ENCODE assay signal across 12 cellular contexts in genomic region chr4:86441175-86441960, GRCh38.
DNase-seq lines count a peak whose midpoint lies in the region; ATAC-seq and TF ChIP-seq lines count a peak whose summit lies in the region.
"Had no signal": no experiment of that assay in that cellular context is flagged by ENCODE, and none has a peak within 500 bp of the region (broad histone marks: within the 10 kb centered on the region; RNA-seq: fewer than 3 reads in every experiment).

No MANE protein-coding gene starts in this region.

- no peak for TF ChIP-seq POLR2A in upper lobe of left lung (IDR thresholded peaks at IDR 0.05)

- ATAC-seq in GM18508 (IDR thresholded peaks at IDR 0.05; ENCODE audit: insufficient read depth, unreplicated experiment) (peak; percentile 45), HG02798 (IDR thresholded peaks at IDR 0.05; ENCODE audit: poor library complexity, unreplicated experiment) (peak; percentile 72), WTC11 (peak; percentile 92), GM18502 (IDR thresholded peaks at IDR 0.05; ENCODE audit: poor library complexity, unreplicated experiment) (no peak), upper lobe of left lung (ENCODE audit: low FRiP score in 2 of 2) (no peak)

- H3K4me3 Mint-ChIP-seq in WTC11, result 0 out of 2 replicates have a peak overlapping the region, but pooled peaks have one; percentile 7

- DNase-seq in WTC11 (ENCODE audit: low spot score), result no peak
- peak; percentile 96 for DNase-seq in kidney tubule cell (ENCODE audit: low spot score)
- DNase-seq in NCI-H1092 treated with DMSO at 0.1 percent for 48 hours (lab: John Stamatoyannopoulos, UW), result no peak
- DNase-seq in upper lobe of left lung, result no peak
- DNase-seq in effector memory CD4-positive, alpha-beta T cell, result no peak
- DNase-seq: activated effector memory CD4-positive, alpha-beta T cell treated with anti-CD3 and anti-CD28 coated beads, Interleukin-2, amount 50 U/mL, for 16 hours; Calu3; NCI-H1105; nucleus accumbens had no signal

- TF ChIP-seq CTCF in WTC11 (IDR thresholded peaks at IDR 0.05) (no peak), upper lobe of left lung (IDR thresholded peaks at IDR 0.05) (no peak)

- H3K4me3 ChIP-seq in upper lobe of left lung, result no peak overlapping the region
- H3K4me3 ChIP-seq in effector memory CD4-positive, alpha-beta T cell (ENCODE audit: insufficient read depth, low read depth, low read length, poor library complexity, severe bottlenecking), result no peak overlapping the region

- no peaks in the 10 kb centered on the region for H3K4me1 ChIP-seq in upper lobe of left lung
- no peaks in the 10 kb centered on the region for H3K4me1 ChIP-seq in effector memory CD4-positive, alpha-beta T cell (ENCODE audit: control insufficient read depth, insufficient read depth, low read length, poor library complexity, severe bottlenecking)

- H3K4me1 Mint-ChIP-seq in WTC11, result peaks cover 32% of the 10 kb centered on the region

- no peaks in the 10 kb centered on the region for H3K36me3 ChIP-seq in upper lobe of left lung
- no peaks in the 10 kb centered on the region for H3K36me3 ChIP-seq in effector memory CD4-positive, alpha-beta T cell (ENCODE audit: control insufficient read depth, insufficient read depth, low read length)

- H3K9me3 Mint-ChIP-seq in WTC11, result peaks cover 31% of the 10 kb centered on the region

- peaks cover 31% of the 10 kb centered on the region for H3K36me3 Mint-ChIP-seq in WTC11

- no peaks in the 10 kb centered on the region for H3K27me3 Mint-ChIP-seq in WTC11 (ENCODE audit: low read depth)

- no peaks in the 10 kb centered on the region for H3K27me3 ChIP-seq in upper lobe of left lung
- no peaks in the 10 kb centered on the region for H3K27me3 ChIP-seq in effector memory CD4-positive, alpha-beta T cell (replicated peaks; ENCODE audit: control insufficient read depth, insufficient read depth, low read length, poor library complexity, severe bottlenecking)

- no peaks in the 10 kb centered on the region for H3K9me3 ChIP-seq in upper lobe of left lung
- H3K9me3 ChIP-seq in effector memory CD4-positive, alpha-beta T cell (ENCODE audit: control insufficient read depth, low read length), result no peaks in the 10 kb centered on the region

- CTCF ChIA-PET in WTC11 (lab: Charles Lee), result no interaction called here

- peak overlapping the region; percentile 82 for H3K27ac Mint-ChIP-seq in WTC11

- TF ChIP-seq EP300 in upper lobe of left lung (IDR thresholded peaks at IDR 0.05), result no peak

- POLR2A ChIA-PET in WTC11 (lab: Charles Lee), result no interaction called here

- 77 to 89% methylated on average over 3 of the region's 3 CpGs for WGBS in upper lobe of left lung, 2 donors

- no peak overlapping the region for H3K27ac ChIP-seq in upper lobe of left lung
- no peak overlapping the region for H3K27ac ChIP-seq in effector memory CD4-positive, alpha-beta T cell (ENCODE audit: insufficient read depth, low read length, poor library complexity, severe bottlenecking)

TF ChIP-seq in WTC11, 78 proteins besides CTCF, POLR2A, EP300 and RAD21:
- TF ChIP-seq NFYB (CRISPR knock-in tag; conservative IDR thresholded peaks at IDR 0.05; ENCODE audit: low read depth), result no peak

Comparison
In these comparisons a context has a peak if more than half of its experiments do, and no peak if none do; other contexts are left out.
1. ATAC-seq: peak in GM18508 (single experiment), HG02798 (single experiment) and WTC11 (single experiment); none in GM18502 (single experiment) and upper lobe of left lung (0 of 2).